8 cellular contexts compared by ENCODE assay signal in genomic region chr3:116770815-116771450, GRCh38.
DNase-seq lines count a peak whose midpoint lies in the region; ATAC-seq and TF ChIP-seq lines count a peak whose summit lies in the region.

No MANE protein-coding gene starts in this region.

- no peaks in the 10 kb centered on the region for H3K36me3 Mint-ChIP-seq in activated T-helper 17 cell treated with anti-CD3 and anti-CD28 coated beads, Interleukin-2, amount 50 U/mL, for 72 hours (ENCODE audit: low read depth)
- H3K36me3 Mint-ChIP-seq in glutamatergic neuron (ENCODE audit: unreplicated experiment) = no peaks in the 10 kb centered on the region
- H3K36me3 Mint-ChIP-seq in progenitor cell of endocrine pancreas (ENCODE audit: insufficient read depth) = no peaks in the 10 kb centered on the region

- peak; percentile 81 for TF ChIP-seq CTCF in glutamatergic neuron (IDR thresholded peaks at IDR 0.05; ENCODE audit: partially characterized antibody, unreplicated experiment)
- TF ChIP-seq CTCF in progenitor cell of endocrine pancreas (IDR thresholded peaks at IDR 0.05; ENCODE audit: unreplicated experiment) = peak; percentile 99

- no peaks in the 10 kb centered on the region for H3K27me3 Mint-ChIP-seq in activated T-helper 17 cell treated with anti-CD3 and anti-CD28 coated beads, Interleukin-2, amount 50 U/mL, for 72 hours
- H3K27me3 Mint-ChIP-seq in glutamatergic neuron (ENCODE audit: unreplicated experiment) = no peaks in the 10 kb centered on the region
- H3K27me3 Mint-ChIP-seq in progenitor cell of endocrine pancreas = no peaks in the 10 kb centered on the region

- H3K9me3 Mint-ChIP-seq in activated T-helper 17 cell treated with anti-CD3 and anti-CD28 coated beads, Interleukin-2, amount 50 U/mL, for 72 hours = no peaks in the 10 kb centered on the region
- H3K9me3 Mint-ChIP-seq in glutamatergic neuron (ENCODE audit: unreplicated experiment) = no peaks in the 10 kb centered on the region
- no peaks in the 10 kb centered on the region for H3K9me3 Mint-ChIP-seq in progenitor cell of endocrine pancreas (ENCODE audit: low read depth)

- no peak overlapping the region for H3K4me3 Mint-ChIP-seq in activated T-helper 17 cell treated with anti-CD3 and anti-CD28 coated beads, Interleukin-2, amount 50 U/mL, for 72 hours
- H3K4me3 Mint-ChIP-seq in glutamatergic neuron (ENCODE audit: unreplicated experiment) (no peak overlapping the region), progenitor cell of endocrine pancreas (ENCODE audit: low read depth) (no peak overlapping the region)

- DNase-seq in GM04504 (ENCODE audit: low read depth) = peak; percentile 40
- DNase-seq in HT1080 (ENCODE audit: low read depth) = peak; percentile 83
- peak; percentile 48 for DNase-seq in NCI-H774 (lab: John Stamatoyannopoulos, UW)
- DNase-seq in glutamatergic neuron = peak; percentile 80
- peak; percentile 61 for DNase-seq in progenitor cell of endocrine pancreas (ENCODE audit: low spot score, unreplicated experiment)
- DNase-seq in activated gamma-delta T cell treated with Interleukin-2 at 50 U/mL for 16 hours = no peak

- no peaks in the 10 kb centered on the region for H3K4me1 Mint-ChIP-seq in activated T-helper 17 cell treated with anti-CD3 and anti-CD28 coated beads, Interleukin-2, amount 50 U/mL, for 72 hours
- H3K4me1 Mint-ChIP-seq in glutamatergic neuron (ENCODE audit: low read depth, unreplicated experiment) (peaks cover 12% of the 10 kb centered on the region), progenitor cell of endocrine pancreas (ENCODE audit: low read depth) (no peaks in the 10 kb centered on the region)

- ATAC-seq in GM21717 (IDR thresholded peaks at IDR 0.05; ENCODE audit: unreplicated experiment) = peak; percentile 99
- peak; percentile 42 for ATAC-seq in activated T-helper 17 cell treated with anti-CD3 and anti-CD28 coated beads, Interleukin-2, amount 50 U/mL, for 72 hours (replicated peaks)

- no peak overlapping the region for H3K27ac Mint-ChIP-seq in activated T-helper 17 cell treated with anti-CD3 and anti-CD28 coated beads, Interleukin-2, amount 50 U/mL, for 72 hours
- H3K27ac Mint-ChIP-seq in glutamatergic neuron (ENCODE audit: unreplicated experiment) (no peak overlapping the region), progenitor cell of endocrine pancreas (no peak overlapping the region)
